In genomic region chr19:12440412-12440762, GRCh38 we compare ENCODE assay signal across 8 cellular contexts. TPM values are rescaled to one million over a fixed set of nuclear protein-coding genes. Genes with fewer than 3 reads are reported as not detected.
DNase-seq lines count a peak whose midpoint lies in the region; ATAC-seq and TF ChIP-seq lines count a peak whose summit lies in the region.
"Not testable (repeated sequence)": the region's sequence is repeated elsewhere in the genome, so short reads cannot be mapped to it uniquely, and the experiment has no call there.

No MANE protein-coding gene starts in this region.

- H3K4me3 ChIP-seq in Caco-2 (ENCODE audit: low read depth, low read length): peak overlapping the region; percentile 80
- H3K4me3 ChIP-seq in SJSA1: peak overlapping the region; percentile 57
- H3K4me3 ChIP-seq in gastroesophageal sphincter: peak overlapping the region; percentile 65 to 75

- H3K4me1 ChIP-seq in Caco-2; SJSA1 (replicated peaks): not testable (repeated sequence)
- H3K4me1 ChIP-seq in gastroesophageal sphincter: peaks cover 0 to 18% (median 2%) of the 10 kb centered on the region in 3 donors

- POLR2A ChIA-PET in Caco-2 (lab: Charles Lee): interaction anchor here (0.8 to 1.2 kb wide), 2 partner anchors 54 to 226 kb away, joined by 3 read pairs; no protein-coding TSS in a partner anchor

- peak overlapping the region; percentile 99 for H3K4me3 Mint-ChIP-seq in Caco-2 (ENCODE audit: unreplicated experiment)
- H3K4me3 Mint-ChIP-seq in activated naive CD8-positive, alpha-beta T cell treated with anti-CD3 and anti-CD28 coated beads, Interleukin-2, amount 50 U/mL, for 24 hours: peak overlapping the region; percentile 99
- peak overlapping the region; percentile 91 to 100 (median 98) for H3K4me3 Mint-ChIP-seq in naive B cell
- H3K4me3 Mint-ChIP-seq in stimulated activated effector memory CD8-positive, alpha-beta T cell treated with anti-CD3 and anti-CD28 coated beads, Interleukin-12 subunit alpha, Interleukin-12 subunit beta, amount 100 ng/mL, for 72 hours: peak overlapping the region; percentile 100

- TF ChIP-seq CTCF in Caco-2 (IDR thresholded peaks at IDR 0.05; ENCODE audit: insufficient read depth in 1 of 2, low read depth in 1 of 2, low read length in 1 of 2, severe bottlenecking in 1 of 2, unreplicated experiment in 1 of 2): not testable (repeated sequence)
- peak in 2 of 4 experiments; percentile 6 to 9 for TF ChIP-seq CTCF in gastroesophageal sphincter (IDR thresholded peaks at IDR 0.05)

- TF ChIP-seq POLR2A in gastroesophageal sphincter (IDR thresholded peaks at IDR 0.05): not testable (repeated sequence)

- H3K27ac ChIP-seq in SJSA1: not testable (repeated sequence)
- H3K27ac ChIP-seq in gastroesophageal sphincter: peak overlapping the region; percentile 52 to 90 (median 86)

- H3K27ac Mint-ChIP-seq in Caco-2 (ENCODE audit: unreplicated experiment) (peak overlapping the region; percentile 97), naive B cell (peak overlapping the region; percentile 54 to 96 (median 92))
- H3K27ac Mint-ChIP-seq in activated naive CD8-positive, alpha-beta T cell treated with anti-CD3 and anti-CD28 coated beads, Interleukin-2, amount 50 U/mL, for 24 hours: peak overlapping the region; percentile 84
- H3K27ac Mint-ChIP-seq in stimulated activated effector memory CD8-positive, alpha-beta T cell treated with anti-CD3 and anti-CD28 coated beads, Interleukin-12 subunit alpha, Interleukin-12 subunit beta, amount 100 ng/mL, for 72 hours: peak overlapping the region; percentile 95

- peak; percentile 22 for ATAC-seq in GM21619 (IDR thresholded peaks at IDR 0.05; ENCODE audit: unreplicated experiment)
- peak; percentile 11 for ATAC-seq in activated naive CD8-positive, alpha-beta T cell treated with anti-CD3 and anti-CD28 coated beads, Interleukin-2, amount 50 U/mL, for 24 hours
- not testable (repeated sequence) for ATAC-seq in gastroesophageal sphincter
- ATAC-seq in naive B cell (ENCODE audit: low read depth in 2 of 2): peak; percentile 32 to 33
- ATAC-seq in stimulated activated effector memory CD8-positive, alpha-beta T cell treated with anti-CD3 and anti-CD28 coated beads, Interleukin-12 subunit alpha, Interleukin-12 subunit beta, amount 100 ng/mL, for 72 hours: peak; percentile 54

- WGBS in gastroesophageal sphincter (ENCODE audit: low coverage in 1 of 2), 2 donors: no CpG with 5 or more reads among the region's 26 CpGs

- intact Hi-C loops in Caco-2 (cut with micrococcal nuclease; ENCODE audit: unreplicated experiment): loop anchor here (2.0 to 5.0 kb wide), 2 partner anchors 40 to 112 kb away; partner anchors contain the start of genes ZNF564 and ZNF799

- peaks cover 38% of the 10 kb centered on the region for H3K9me3 Mint-ChIP-seq in Caco-2 (ENCODE audit: unreplicated experiment)
- peaks cover 21% of the 10 kb centered on the region for H3K9me3 Mint-ChIP-seq in activated naive CD8-positive, alpha-beta T cell treated with anti-CD3 and anti-CD28 coated beads, Interleukin-2, amount 50 U/mL, for 24 hours
- peaks cover 7 to 26% (median 10%) of the 10 kb centered on the region in 7 donors for H3K9me3 Mint-ChIP-seq in naive B cell
- peaks cover 19% of the 10 kb centered on the region for H3K9me3 Mint-ChIP-seq in stimulated activated effector memory CD8-positive, alpha-beta T cell treated with anti-CD3 and anti-CD28 coated beads, Interleukin-12 subunit alpha, Interleukin-12 subunit beta, amount 100 ng/mL, for 72 hours

- CTCF ChIA-PET in Caco-2 (lab: Charles Lee): interaction anchor here (1.3 kb wide), 1 partner anchor 643 kb away, joined by 3 read pairs; no protein-coding TSS in a partner anchor

- BruUV-seq in Caco-2 (replicated peaks; lab: Mats Ljungman, UMichigan): TSS peak; percentile 37

- not testable (repeated sequence) for H3K4me1 Mint-ChIP-seq in Caco-2 (ENCODE audit: low read depth, unreplicated experiment); stimulated activated effector memory CD8-positive, alpha-beta T cell treated with anti-CD3 and anti-CD28 coated beads, Interleukin-12 subunit alpha, Interleukin-12 subunit beta, amount 100 ng/mL, for 72 hours
- peaks cover 16% of the 10 kb centered on the region for H3K4me1 Mint-ChIP-seq in activated naive CD8-positive, alpha-beta T cell treated with anti-CD3 and anti-CD28 coated beads, Interleukin-2, amount 50 U/mL, for 24 hours
- peaks cover 14 to 55% (median 30%) of the 10 kb centered on the region in 3 donors for H3K4me1 Mint-ChIP-seq in naive B cell

- not testable (repeated sequence) for H3K36me3 ChIP-seq in Caco-2 (ENCODE audit: control insufficient read depth, insufficient read depth, low read length); SJSA1; gastroesophageal sphincter

- H3K9me3 ChIP-seq in Caco-2; SJSA1 (replicated peaks); gastroesophageal sphincter: not testable (repeated sequence)

- not testable (repeated sequence) for TF ChIP-seq EP300 in gastroesophageal sphincter (IDR thresholded peaks at IDR 0.05)

- not testable (repeated sequence) for H3K27me3 ChIP-seq in Caco-2 (replicated peaks; ENCODE audit: control insufficient read depth, insufficient read depth, low read length); SJSA1 (replicated peaks); gastroesophageal sphincter

- DNase-seq in Caco-2; naive B cell; stimulated activated effector memory CD8-positive, alpha-beta T cell treated with anti-CD3 and anti-CD28 coated beads, Interleukin-12 subunit alpha, Interleukin-12 subunit beta, amount 100 ng/mL, for 72 hours (ENCODE audit: low spot score in 2 of 2): not testable (repeated sequence)
- DNase-seq in HT1080 (ENCODE audit: low read depth) (peak; percentile 5), SJSA1 (ENCODE audit: low read depth in 1 of 2, low spot score in 2 of 2) (peak in 1 of 2 experiments; percentile 9)
- DNase-seq in activated naive CD8-positive, alpha-beta T cell treated with anti-CD3 and anti-CD28 coated beads, Interleukin-2, amount 50 U/mL, for 24 hours: peak; percentile 39

- not testable (repeated sequence) for H3K27me3 Mint-ChIP-seq in Caco-2 (ENCODE audit: insufficient read depth, unreplicated experiment); activated naive CD8-positive, alpha-beta T cell treated with anti-CD3 and anti-CD28 coated beads, Interleukin-2, amount 50 U/mL, for 24 hours; naive B cell

- peaks cover 23% of the 10 kb centered on the region for H3K36me3 Mint-ChIP-seq in Caco-2 (ENCODE audit: insufficient read depth, unreplicated experiment)
- peaks cover 13% of the 10 kb centered on the region for H3K36me3 Mint-ChIP-seq in activated naive CD8-positive, alpha-beta T cell treated with anti-CD3 and anti-CD28 coated beads, Interleukin-2, amount 50 U/mL, for 24 hours (ENCODE audit: low read depth)
- not testable (repeated sequence) for H3K36me3 Mint-ChIP-seq in naive B cell; stimulated activated effector memory CD8-positive, alpha-beta T cell treated with anti-CD3 and anti-CD28 coated beads, Interleukin-12 subunit alpha, Interleukin-12 subunit beta, amount 100 ng/mL, for 72 hours

RNA-seq across cellular contexts. Expression of gene ZNF443, which starts 0.4 kb away (rescaled TPM):
- 5.1 and 6.1 TPM in 2 replicates for total RNA-seq in Caco-2 (2022)
- total RNA-seq in HT1080 (2014; rRNA removed; shearing (Covaris generic)): 1.4 and 2.0 TPM in 2 replicates
- 0.12 and 0.16 TPM in 2 replicates for polyA plus RNA-seq in HT1080 (2015; cell fraction: cytosol; rRNA removed)
- polyA plus RNA-seq in HT1080 (2015; cell fraction: nucleus; rRNA removed): 0.25 and 0.33 TPM in 2 replicates
- 0.71 TPM in 1 of 2 replicates, not detected in the other for total RNA-seq in SJSA1 (2014; rRNA removed; shearing (Covaris generic))
- 1 to 10 TPM; 3.1 to 9.2 (median 5.2) TPM for total RNA-seq in gastroesophageal sphincter
- polyA plus RNA-seq in naive B cell (ENCODE audit: low read depth in 6 of 6): 1 to 10 TPM; 1.4 to 4.3 (median 3.1) TPM

RNA-seq across cellular contexts. Expression of gene ZNF799, which starts 39.3 kb away (rescaled TPM):
- total RNA-seq in Caco-2 (2022): 7.4 and 8.0 TPM in 2 replicates
- total RNA-seq in HT1080 (2014; rRNA removed; shearing (Covaris generic)): 2.4 and 2.9 TPM in 2 replicates
- 0.28 and 0.44 TPM in 2 replicates for polyA plus RNA-seq in HT1080 (2015; cell fraction: cytosol; rRNA removed)
- 0.68 and 1.5 TPM in 2 replicates for polyA plus RNA-seq in HT1080 (2015; cell fraction: nucleus; rRNA removed)
- total RNA-seq in SJSA1 (2014; rRNA removed; shearing (Covaris generic)): 0.19 and 0.42 TPM in 2 replicates
- 1 to 10 TPM; 3.9 to 7.8 (median 4.7) TPM for total RNA-seq in gastroesophageal sphincter
- 1 to 10 TPM; 2.0 to 9.5 (median 5.9) TPM for polyA plus RNA-seq in naive B cell (ENCODE audit: low read depth in 6 of 6)

RNA-seq across cellular contexts. Expression of gene ZNF709, which starts 44.2 kb away (rescaled TPM):
- total RNA-seq in Caco-2 (2022) (1.7 and 2.4 TPM in 2 replicates), gastroesophageal sphincter (1 to 10 TPM; 3.1 to 3.6 (median 3.3) TPM)
- not detected in 2 replicates for total RNA-seq in HT1080 (2014; rRNA removed; shearing (Covaris generic))
- not detected in 2 replicates for polyA plus RNA-seq in HT1080 (2015; cell fraction: cytosol; rRNA removed)
- not detected in 2 replicates for polyA plus RNA-seq in HT1080 (2015; cell fraction: nucleus; rRNA removed)
- total RNA-seq in SJSA1 (2014; rRNA removed; shearing (Covaris generic)): 0.97 TPM in 1 of 2 replicates, not detected in the other
- polyA plus RNA-seq in naive B cell (ENCODE audit: low read depth in 6 of 6): 1 to 10 TPM in 5 of 6 donors, not detected in 1; 1.4 to 2.8 (median 2.3) TPM
